In genomic region chr1:27873671-27874384, GRCh38 we compare ENCODE assay signal across 8 cellular contexts. TPM values are rescaled to one million over a fixed set of nuclear protein-coding genes. Genes with fewer than 3 reads are reported as not detected.
DNase-seq lines count a peak whose midpoint lies in the region; ATAC-seq, FAIRE-seq and TF ChIP-seq lines count a peak whose summit lies in the region.

No MANE protein-coding gene starts in this region.

- peaks cover 46% of the 10 kb centered on the region for H3K4me1 Mint-ChIP-seq in activated naive CD4-positive, alpha-beta T cell treated with anti-CD3 and anti-CD28 coated beads for 36 hours (ENCODE audit: low read depth)
- H3K4me1 Mint-ChIP-seq in astrocyte (ENCODE audit: low read depth, unreplicated experiment) = no peaks in the 10 kb centered on the region
- peaks cover 41% of the 10 kb centered on the region for H3K4me1 Mint-ChIP-seq in memory B cell

- H3K27me3 Mint-ChIP-seq in activated naive CD4-positive, alpha-beta T cell treated with anti-CD3 and anti-CD28 coated beads for 36 hours (ENCODE audit: low read depth) = no peaks in the 10 kb centered on the region
- peaks cover 8% of the 10 kb centered on the region for H3K27me3 Mint-ChIP-seq in astrocyte (ENCODE audit: low read depth, unreplicated experiment)
- no peaks in the 10 kb centered on the region for H3K27me3 Mint-ChIP-seq in memory B cell

- H3K36me3 ChIP-seq in astrocyte (ENCODE audit: insufficient read depth, low read length) (no peaks in the 10 kb centered on the region), upper lobe of left lung (peaks cover 0 to 5% (median 2%) of the 10 kb centered on the region in 4 donors)

- no peak overlapping the region for H2AFZ ChIP-seq in astrocyte (ENCODE audit: low read depth, low read length)

- no peak overlapping the region for H3K9ac ChIP-seq in astrocyte (ENCODE audit: low read length)

- H4K20me1 ChIP-seq in astrocyte (ENCODE audit: insufficient read depth, low read length) = peaks cover 4% of the 10 kb centered on the region

- H3K4me1 ChIP-seq in astrocyte (ENCODE audit: insufficient read depth, low read length) = peaks cover 8% of the 10 kb centered on the region
- peaks cover 17 to 35% (median 22%) of the 10 kb centered on the region in 4 donors for H3K4me1 ChIP-seq in upper lobe of left lung

- TF ChIP-seq POLR2A in upper lobe of left lung (IDR thresholded peaks at IDR 0.05) = peak in 1 of 4 donors; percentile 78

- DNase-seq in activated naive CD4-positive, alpha-beta T cell treated with anti-CD3 and anti-CD28 coated beads for 36 hours = peak; percentile 55
- no peak for DNase-seq in activated naive CD4-positive, alpha-beta T cell treated with anti-CD3 and anti-CD28 coated beads, Interleukin-2, amount 50 U/mL, for 16 hours
- DNase-seq in astrocyte (ENCODE audit: low read depth) (no peak), memory B cell (ENCODE audit: low spot score in 2 of 2) (no peak), upper lobe of left lung (peak in 1 of 2 donors; percentile 73), NCI-H748 (lab: John Stamatoyannopoulos, UW; ENCODE audit: unreplicated experiment) (no peak), HUDEP-2 (lab: John Stamatoyannopoulos, UW; ENCODE audit: unreplicated experiment in 76 of 76) (no peak), KG1 (lab: John Stamatoyannopoulos, UW) (no peak)

- CTCF ChIA-PET in activated naive CD4-positive, alpha-beta T cell treated with anti-CD3 and anti-CD28 coated beads for 36 hours (lab: Charles Lee) = interaction anchor here (0.7 kb wide), 1 partner anchor 59 kb away, joined by 4 read pairs; no protein-coding TSS in a partner anchor

- no peak for FAIRE-seq in astrocyte (lab: Jason Lieb, UNC)

- intact Hi-C loops in activated naive CD4-positive, alpha-beta T cell treated with anti-CD3 and anti-CD28 coated beads for 36 hours (cut with micrococcal nuclease) = loop anchor here (1.0 to 5.0 kb wide), 3 partner anchors 10 to 102 kb away; partner anchors contain the start of genes PPP1R8 and STX12

- no peak for TF ChIP-seq EP300 in upper lobe of left lung (IDR thresholded peaks at IDR 0.05)

- no peak overlapping the region for H3K4me2 ChIP-seq in astrocyte (ENCODE audit: low read length)

- no peaks in the 10 kb centered on the region for H3K79me2 ChIP-seq in astrocyte (ENCODE audit: insufficient read depth, low read length)

- no peaks in the 10 kb centered on the region for H3K9me3 Mint-ChIP-seq in activated naive CD4-positive, alpha-beta T cell treated with anti-CD3 and anti-CD28 coated beads for 36 hours
- H3K9me3 Mint-ChIP-seq in astrocyte (ENCODE audit: unreplicated experiment) = no peaks in the 10 kb centered on the region
- no peaks in the 10 kb centered on the region for H3K9me3 Mint-ChIP-seq in memory B cell

- H3K9me3 ChIP-seq in astrocyte (ENCODE audit: insufficient read depth, low read depth, low read length) = no peaks in the 10 kb centered on the region
- no peaks in the 10 kb centered on the region for H3K9me3 ChIP-seq in upper lobe of left lung

- peaks cover 2% of the 10 kb centered on the region for H3K36me3 Mint-ChIP-seq in activated naive CD4-positive, alpha-beta T cell treated with anti-CD3 and anti-CD28 coated beads for 36 hours (ENCODE audit: low read depth)
- no peaks in the 10 kb centered on the region for H3K36me3 Mint-ChIP-seq in astrocyte (ENCODE audit: low read depth, unreplicated experiment)
- H3K36me3 Mint-ChIP-seq in memory B cell = peaks cover 14% of the 10 kb centered on the region

- H3K4me3 ChIP-seq in astrocyte (ENCODE audit: insufficient read depth, low read depth, low read length) (no peak overlapping the region), upper lobe of left lung (peak overlapping the region in 3 of 4 donors; percentile 55 to 68 (median 63))

- ATAC-seq in memory B cell (ENCODE audit: low read depth) (no peak), upper lobe of left lung (ENCODE audit: low FRiP score in 2 of 2) (peak in 1 of 2 donors; percentile 55)

- H3K27ac ChIP-seq in astrocyte (ENCODE audit: low read depth, low read length) (no peak overlapping the region), upper lobe of left lung (peak overlapping the region; percentile 87 to 97 (median 89))

- WGBS in upper lobe of left lung, 2 donors = 71 to 73% methylated on average over 12 to 16 of the region's 16 CpGs

- peak overlapping the region; percentile 74 for H3K27ac Mint-ChIP-seq in activated naive CD4-positive, alpha-beta T cell treated with anti-CD3 and anti-CD28 coated beads for 36 hours
- H3K27ac Mint-ChIP-seq in astrocyte (ENCODE audit: unreplicated experiment) = no peak overlapping the region
- peak overlapping the region; percentile 100 for H3K27ac Mint-ChIP-seq in memory B cell

- H3K27me3 ChIP-seq in astrocyte (ENCODE audit: insufficient read depth, low read length) = no peaks in the 10 kb centered on the region
- H3K27me3 ChIP-seq in upper lobe of left lung = no peaks in the 10 kb centered on the region

- TF ChIP-seq CTCF in astrocyte (IDR thresholded peaks at IDR 0.05; ENCODE audit: insufficient read depth, low read depth, low read length) (no peak), upper lobe of left lung (IDR thresholded peaks at IDR 0.05) (no peak)

- H3K4me3 Mint-ChIP-seq in activated naive CD4-positive, alpha-beta T cell treated with anti-CD3 and anti-CD28 coated beads for 36 hours = peak overlapping the region; percentile 86
- H3K4me3 Mint-ChIP-seq in astrocyte (ENCODE audit: unreplicated experiment) (peak overlapping the region; percentile 75), memory B cell (peak overlapping the region; percentile 98)

RNA-seq across cellular contexts. Expression of gene THEMIS2, which starts 1.5 kb away (rescaled TPM):
- total RNA-seq in activated naive CD4-positive, alpha-beta T cell treated with anti-CD3 and anti-CD28 coated beads for 36 hours = 10 to 100 TPM; 12.9 to 17.5 TPM
- total RNA-seq in astrocyte (0.79 and 1.3 TPM in 2 replicates), upper lobe of left lung (100 to 1,000 TPM in 5 of 6 donors, 10 to 100 TPM in 1; 59.5 to 216 (median 130) TPM)

RNA-seq across cellular contexts. Expression of gene RPA2, which starts 40.5 kb away (rescaled TPM):
- total RNA-seq in activated naive CD4-positive, alpha-beta T cell treated with anti-CD3 and anti-CD28 coated beads for 36 hours = 10 to 100 TPM; 62.9 to 76.7 TPM
- total RNA-seq in astrocyte (18.0 and 19.4 TPM in 2 replicates), upper lobe of left lung (10 to 100 TPM in 5 of 6 donors, 1 to 10 TPM in 1; 9.7 to 28.4 (median 19.0) TPM)

RNA-seq across cellular contexts. Expression of gene PPP1R8, which starts 43.2 kb away (rescaled TPM):
- total RNA-seq in activated naive CD4-positive, alpha-beta T cell treated with anti-CD3 and anti-CD28 coated beads for 36 hours = 10 to 100 TPM; 34.1 to 35.8 TPM
- total RNA-seq in astrocyte = 35.6 and 37.6 TPM in 2 replicates
- total RNA-seq in upper lobe of left lung = 10 to 100 TPM; 12.7 to 36.0 (median 29.9) TPM
